Comparison of ENCODE assay signal across 21 cellular contexts in genomic region chr12:120658286-120659150, GRCh38. TPM values are rescaled to one million over a fixed set of nuclear protein-coding genes. Genes with fewer than 3 reads are reported as not detected.
DNase-seq lines count a peak whose midpoint lies in the region; ATAC-seq, FAIRE-seq and TF ChIP-seq lines count a peak whose summit lies in the region.
"Had no signal": no experiment of that assay in that cellular context is flagged by ENCODE, and none has a peak within 500 bp of the region (broad histone marks: within the 10 kb centered on the region; RNA-seq: fewer than 3 reads in every experiment).

No MANE protein-coding gene starts in this region.

- no peak overlapping the region for H3K27ac Mint-ChIP-seq in type B pancreatic cell
- H3K27ac Mint-ChIP-seq: IgD-negative memory B cell had no signal

- H4K8ac ChIP-seq in neuronal stem cell (ENCODE audit: low read depth, low read length), result no peak overlapping the region

- no peaks in the 10 kb centered on the region; the same call in 1 of the 2 replicates for H4K20me1 ChIP-seq in K562 (replicated peaks; ENCODE audit: control insufficient read depth, insufficient read depth, low read length)
- H4K20me1 ChIP-seq: BLaER1 had no signal

- H3K9ac ChIP-seq in K562 (ENCODE audit: insufficient read depth in 1 of 2, low read depth in 2 of 2, low read length in 2 of 2) (no peak overlapping the region; a peak in 1 of 4 replicates), neuronal stem cell (ENCODE audit: low read depth, low read length, poor library complexity) (no peak overlapping the region)
- H3K9ac ChIP-seq: BLaER1, GM23248 had no signal

- peak overlapping the region; percentile 62 for H3K18ac ChIP-seq in neuronal stem cell (ENCODE audit: low read length)

- no peaks in the 10 kb centered on the region for H3K36me3 ChIP-seq in K562 (ENCODE audit: control insufficient read depth, insufficient read depth, low read length)
- no peaks in the 10 kb centered on the region for H3K36me3 ChIP-seq in neuronal stem cell (replicated peaks in 1 of 2; ENCODE audit: control insufficient read depth in 2 of 2, insufficient read depth in 2 of 2, low read length in 2 of 2)
- H3K36me3 ChIP-seq: BLaER1 had no signal

- peak overlapping the region; percentile 60 for H2AK5ac ChIP-seq in neuronal stem cell (ENCODE audit: low read depth, low read length)

- H3K4me1 Mint-ChIP-seq in type B pancreatic cell (ENCODE audit: unreplicated experiment), result no peaks in the 10 kb centered on the region
- H3K4me1 Mint-ChIP-seq: CD4-positive, CD25-positive, alpha-beta regulatory T cell had no signal

- H3K9me3 ChIP-seq in K562 (replicated peaks; ENCODE audit: control insufficient read depth, insufficient read depth, low read depth, low read length), result no peaks in the 10 kb centered on the region
- no peaks in the 10 kb centered on the region for H3K9me3 ChIP-seq in neuronal stem cell (replicated peaks in 1 of 2; ENCODE audit: control insufficient read depth in 2 of 2, insufficient read depth in 1 of 2, low read depth in 1 of 2, low read length in 2 of 2)
- H3K9me3 ChIP-seq: BLaER1 had no signal

- H3K4me2 ChIP-seq in K562 (ENCODE audit: insufficient read depth, low read length) (no peak overlapping the region), neuronal stem cell (ENCODE audit: insufficient read depth, low read length, poor library complexity, severe bottlenecking) (no peak overlapping the region)
- H3K4me2 ChIP-seq: BLaER1 had no signal

- TF ChIP-seq RAD21 in K562 (CRISPR knock-in tag; conservative IDR thresholded peaks at IDR 0.05 in 1 of 2, IDR thresholded peaks at IDR 0.05 in 1 of 2), result no peak

- H3K9me3 Mint-ChIP-seq in type B pancreatic cell, result no peaks in the 10 kb centered on the region
- H3K9me3 Mint-ChIP-seq: CD4-positive, CD25-positive, alpha-beta regulatory T cell; H9; IgD-negative memory B cell had no signal

- TF ChIP-seq CTCF in K562 (IDR thresholded peaks at IDR 0.05 in 2 of 3, conservative IDR thresholded peaks at IDR 0.05 in 1 of 3; ENCODE audit: insufficient read depth in 2 of 3, low read depth in 1 of 3, low read length in 3 of 3) (no peak), type B pancreatic cell (conservative IDR thresholded peaks at IDR 0.05) (no peak)

- H3K4me1 ChIP-seq in K562 (replicated peaks in 1 of 2; ENCODE audit: control insufficient read depth in 2 of 2, insufficient read depth in 2 of 2, low read length in 2 of 2), result peaks cover 0 to 5% of the 10 kb centered on the region in 2 experiments; a peak in 2 of 5 replicates
- H3K4me1 ChIP-seq in neuronal stem cell (ENCODE audit: control insufficient read depth in 2 of 2, insufficient read depth in 1 of 2, low read depth in 1 of 2, low read length in 2 of 2), result peaks cover 0 to 2% of the 10 kb centered on the region in 2 donors

- H3K4me3 ChIP-seq in K562 (no peak overlapping the region), neuronal stem cell (ENCODE audit: low read length in 2 of 2) (peak overlapping the region in 1 of 2 donors; percentile 62)
- H3K4me3 ChIP-seq: BLaER1, GM23248 had no signal

- no TSS peak for BruUV-seq in K562 (replicated peaks; lab: Mats Ljungman, UMichigan)

- peak overlapping the region; percentile 47 for H2BK120ac ChIP-seq in neuronal stem cell (ENCODE audit: low read depth, low read length)

- H2AFZ ChIP-seq in K562 (ENCODE audit: low read depth, low read length), result no peak overlapping the region
- H2AFZ ChIP-seq in neuronal stem cell (ENCODE audit: low read length), result no peak overlapping the region
- H2AFZ ChIP-seq: GM23248 had no signal

- peak overlapping the region; percentile 54 for H2BK5ac ChIP-seq in neuronal stem cell (ENCODE audit: low read length)

- TF ChIP-seq POLR2A in K562 (conservative IDR thresholded peaks at IDR 0.05) (no peak), GM12892 (IDR thresholded peaks at IDR 0.05; ENCODE audit: low read depth, low read length) (no peak)

- no peak overlapping the region for H3K4ac ChIP-seq in neuronal stem cell (ENCODE audit: low read length)

- POLR2A ChIA-PET in K562 (lab: Yijun Ruan, JAX), result interaction anchor here (0.6 to 1.6 kb wide), 4 partner anchors 9 to 457 kb away, joined by 3 to 4 read pairs (median 4); no protein-coding TSS in a partner anchor

- H3K4me3 Mint-ChIP-seq in type B pancreatic cell, result no peak overlapping the region
- H3K4me3 Mint-ChIP-seq: CD4-positive, CD25-positive, alpha-beta regulatory T cell; H9; IgD-negative memory B cell had no signal

- H3K27me3 Mint-ChIP-seq in type B pancreatic cell, result no peaks in the 10 kb centered on the region
- H3K27me3 Mint-ChIP-seq: CD4-positive, CD25-positive, alpha-beta regulatory T cell had no signal

- no peak overlapping the region for H3K23ac ChIP-seq in neuronal stem cell (ENCODE audit: low read depth, low read length, poor library complexity)

- H3K14ac ChIP-seq in neuronal stem cell (ENCODE audit: low read length), result peak overlapping the region; percentile 57

- H3K27me3 ChIP-seq in K562 (ENCODE audit: control insufficient read depth in 2 of 2, insufficient read depth in 2 of 2, low read length in 2 of 2), result peaks cover 50 to 78% of the 10 kb centered on the region in 2 experiments
- H3K27me3 ChIP-seq in neuronal stem cell (ENCODE audit: control insufficient read depth in 3 of 3, insufficient read depth in 3 of 3, low read depth in 1 of 3, low read length in 3 of 3), result no peaks in the 10 kb centered on the region
- H3K27me3 ChIP-seq: BLaER1 had no signal

- no peak overlapping the region for H2BK12ac ChIP-seq in neuronal stem cell (ENCODE audit: low read length)

- in situ Hi-C loops in K562 (cut with MboI), result loop anchor here (25.0 kb wide), 1 partner anchor 321 kb away; the partner anchor contains the start of gene PLA2G1B

- FAIRE-seq in K562 (lab: Jason Lieb, UNC), result no peak
- FAIRE-seq in GM12892 (lab: Jason Lieb, UNC), result no peak
- FAIRE-seq: GM18507 had no signal

- no peaks in the 10 kb centered on the region for H3K36me3 Mint-ChIP-seq in type B pancreatic cell
- H3K36me3 Mint-ChIP-seq: CD4-positive, CD25-positive, alpha-beta regulatory T cell; IgD-negative memory B cell had no signal

- H3K79me2 ChIP-seq in K562 (ENCODE audit: control insufficient read depth, insufficient read depth, low read length), result no peaks in the 10 kb centered on the region

- no peak overlapping the region for H2BK15ac ChIP-seq in neuronal stem cell (ENCODE audit: low read length)

- 2% methylated on average over 22 of the region's 22 CpGs for WGBS in K562 (ENCODE audit: insufficient coverage, low coverage, missing lambda C conversion rate)
- WGBS in neuronal stem cell (ENCODE audit: extremely low coverage in 2 of 2, insufficient read length in 2 of 2, insufficient replicate concordance in 1 of 2), 2 donors, result no CpG with 5 or more reads among the region's 22 CpGs

- H4K91ac ChIP-seq in neuronal stem cell (ENCODE audit: low read depth, low read length, poor library complexity), result no peak overlapping the region

- DNase-seq in DMS53 (lab: John Stamatoyannopoulos, UW) (peak; percentile 35), DMS53 treated with DMSO at 0.1 percent for 48 hours (lab: John Stamatoyannopoulos, UW; ENCODE audit: unreplicated experiment) (no peak), K562 (ENCODE audit: extremely low read depth in 1 of 4, low spot score in 3 of 4) (no peak), neuronal stem cell (ENCODE audit: low spot score) (no peak), GM12892 (ENCODE audit: insufficient read length) (no peak), type B pancreatic cell (ENCODE audit: extremely low spot score, unreplicated experiment) (no peak)
- DNase-seq: AML-193; Calu3; CD4-positive, CD25-positive, alpha-beta regulatory T cell; DMS 273 treated with DMSO at 0.1 percent for 48 hours; DMS79 treated with DMSO at 0.1 percent for 48 hours; EL; GDM1; GM23248; H9 had no signal

- no peaks in the 10 kb centered on the region for H3K9me1 ChIP-seq in K562 (ENCODE audit: control insufficient read depth, insufficient read depth, low read length)

- intact Hi-C loops in K562 (cut with micrococcal nuclease), result no loop called here

- H3K79me1 ChIP-seq in neuronal stem cell (ENCODE audit: low read depth, low read length), result no peaks in the 10 kb centered on the region

- no peak for TF ChIP-seq EP300 in K562 (IDR thresholded peaks at IDR 0.05; ENCODE audit: low read length)

- no peak overlapping the region for H3K27ac ChIP-seq in K562 (ENCODE audit: extremely low read depth, low read depth, low read length)
- H3K27ac ChIP-seq in neuronal stem cell (replicated peaks; ENCODE audit: low read length), result no peak overlapping the region
- H3K27ac ChIP-seq: 22Rv1, BLaER1, GM23248 had no signal

- peak; percentile 48; the same call in 2 of the 3 replicates for ATAC-seq in K562
- ATAC-seq in esophagus mucosa, result peak; percentile 45
- no peak for ATAC-seq in GM21447 (IDR thresholded peaks at IDR 0.05; ENCODE audit: unreplicated experiment)

- CTCF ChIA-PET in K562 (lab: Yijun Ruan, JAX; ENCODE audit: low intra/inter-chr PET ratio), result interaction anchor here (0.6 kb wide), 1 partner anchor 297 kb away, joined by 3 read pairs; no protein-coding TSS in a partner anchor

RNA-seq across cellular contexts. Expression of gene CABP1, which starts 18.1 kb away (rescaled TPM):
- total RNA-seq in K562 (2011; cell fraction: chromatin; rRNA removed; ENCODE audit: low replicate concordance), result 0.16 TPM in 1 of 2 replicates, not detected in the other
- total RNA-seq in K562 (2011; cell fraction: nucleolus; rRNA removed), result 0.67 TPM in 1 of 2 replicates, not detected in the other
- total RNA-seq in K562 (2011; cell fraction: nucleoplasm; rRNA removed), result 0.15 TPM in 1 of 2 replicates, not detected in the other
- total RNA-seq in K562 (2014; rRNA removed) (not detected in 2 replicates), K562 (2014; rRNA removed; fragmentation: Illumina TruSeq; extraction: Trizol) (not detected in 2 replicates), K562 (2015; rRNA removed; fragmentation: Illumina TruSeq; extraction: Trizol) (not detected in 2 replicates), K562 (2021) (not detected in 2 replicates), esophagus mucosa (0.16 TPM), type B pancreatic cell (ENCODE audit: low replicate concordance) (0.26 and 0.56 TPM in 2 replicates)
- polyA plus RNA-seq in K562 (2011; rRNA removed) (not detected in 2 replicates), K562 (2014; fragmentation: Illumina TruSeq; extraction: Trizol) (not detected in 2 replicates), K562 (2014; fragmentation: Nextera tagmentation; extraction: Ambion mirVana) (not detected), K562 (2014; rRNA removed) (not detected in 2 replicates)
- polyA plus RNA-seq in K562 (2011; cell fraction: cytosol; rRNA removed), result 0.04 TPM in 1 of 2 replicates, not detected in the other
- not detected in 2 replicates for polyA plus RNA-seq in K562 (2011; cell fraction: nucleus; rRNA removed)
- polyA plus RNA-seq in K562 (2012), result 0.07 TPM in 1 of 2 replicates, not detected in the other
- polyA minus RNA-seq in K562 (2011; rRNA and poly(A)+ RNA removed), result not detected in 2 replicates
- not detected in 2 replicates for polyA minus RNA-seq in K562 (2011; cell fraction: cytosol; rRNA and poly(A)+ RNA removed)
- not detected in 2 replicates for polyA minus RNA-seq in K562 (2011; cell fraction: nucleus; rRNA and poly(A)+ RNA removed)
- 1.2 TPM for polyA plus RNA-seq in neuronal stem cell (2013, experiment 1 of 2)
- polyA plus RNA-seq in neuronal stem cell (2013, experiment 2 of 2), result 1.2 TPM
- polyA plus RNA-seq in GM12892 (2012; ENCODE audit: missing spikeins), result 3.1 TPM
- total RNA-seq: CD4-positive, CD25-positive, alpha-beta regulatory T cell; GM23248 had no signal
- polyA plus RNA-seq: CD4-positive, CD25-positive, alpha-beta regulatory T cell; GM23248; IgD-negative memory B cell had no signal

RNA-seq across cellular contexts. Expression of gene MLEC, which starts 28.4 kb away (rescaled TPM):
- total RNA-seq in K562 (2011; cell fraction: chromatin; rRNA removed; ENCODE audit: low replicate concordance), result 88.8 and 90.6 TPM in 2 replicates
- total RNA-seq in K562 (2011; cell fraction: nucleolus; rRNA removed), result 52.4 and 69.7 TPM in 2 replicates
- 97.0 and 104 TPM in 2 replicates for total RNA-seq in K562 (2011; cell fraction: nucleoplasm; rRNA removed)
- total RNA-seq in K562 (2014; rRNA removed) (57.8 and 63.6 TPM in 2 replicates), K562 (2014; rRNA removed; fragmentation: Illumina TruSeq; extraction: Trizol) (90.7 and 93.1 TPM in 2 replicates), K562 (2015; rRNA removed; fragmentation: Illumina TruSeq; extraction: Trizol) (102 and 108 TPM in 2 replicates), K562 (2021) (92.9 and 104 TPM in 2 replicates), esophagus mucosa (40.1 TPM), type B pancreatic cell (ENCODE audit: low replicate concordance) (168 and 172 TPM in 2 replicates)
- polyA plus RNA-seq in K562 (2011; rRNA removed) (40.2 and 51.9 TPM in 2 replicates), K562 (2014; fragmentation: Illumina TruSeq; extraction: Trizol) (73.7 and 94.6 TPM in 2 replicates), K562 (2014; fragmentation: Nextera tagmentation; extraction: Ambion mirVana) (10 to 100 TPM; 18.5 to 20.5 TPM), K562 (2014; rRNA removed) (40.9 and 45.3 TPM in 2 replicates)
- polyA plus RNA-seq in K562 (2011; cell fraction: cytosol; rRNA removed), result 11.9 and 30.2 TPM in 2 replicates
- polyA plus RNA-seq in K562 (2011; cell fraction: nucleus; rRNA removed), result 22.8 and 31.1 TPM in 2 replicates
- 51.4 and 67.7 TPM in 2 replicates for polyA plus RNA-seq in K562 (2012)
- polyA minus RNA-seq in K562 (2011; rRNA and poly(A)+ RNA removed), result 68.4 and 73.2 TPM in 2 replicates
- polyA minus RNA-seq in K562 (2011; cell fraction: cytosol; rRNA and poly(A)+ RNA removed), result 40.9 and 51.9 TPM in 2 replicates
- polyA minus RNA-seq in K562 (2011; cell fraction: nucleus; rRNA and poly(A)+ RNA removed), result 6.3 and 17.9 TPM in 2 replicates
- polyA plus RNA-seq in neuronal stem cell (2013, experiment 1 of 2), result 57.0 TPM
- polyA plus RNA-seq in neuronal stem cell (2013, experiment 2 of 2), result 60.7 TPM
- 48.5 TPM for polyA plus RNA-seq in GM12892 (2012; ENCODE audit: missing spikeins)

RNA-seq across cellular contexts. Expression of gene UNC119B, which starts 51.7 kb away (rescaled TPM):
- total RNA-seq in K562 (2011; cell fraction: chromatin; rRNA removed; ENCODE audit: low replicate concordance), result 18.7 and 28.7 TPM in 2 replicates
- total RNA-seq in K562 (2011; cell fraction: nucleolus; rRNA removed), result 23.0 and 27.2 TPM in 2 replicates
- total RNA-seq in K562 (2011; cell fraction: nucleoplasm; rRNA removed), result 21.1 and 23.8 TPM in 2 replicates
- total RNA-seq in K562 (2014; rRNA removed), result 14.6 and 15.1 TPM in 2 replicates
- total RNA-seq in K562 (2014; rRNA removed; fragmentation: Illumina TruSeq; extraction: Trizol), result 11.9 and 13.8 TPM in 2 replicates
- total RNA-seq in K562 (2015; rRNA removed; fragmentation: Illumina TruSeq; extraction: Trizol), result 9.2 and 9.3 TPM in 2 replicates
- total RNA-seq in K562 (2021), result 22.2 and 25.0 TPM in 2 replicates
- polyA plus RNA-seq in K562 (2011; rRNA removed), result 26.5 and 34.5 TPM in 2 replicates
- 23.8 and 27.8 TPM in 2 replicates for polyA plus RNA-seq in K562 (2011; cell fraction: cytosol; rRNA removed)
- polyA plus RNA-seq in K562 (2011; cell fraction: nucleus; rRNA removed), result 28.8 and 32.2 TPM in 2 replicates
- polyA plus RNA-seq in K562 (2012), result 17.9 and 20.1 TPM in 2 replicates
- polyA plus RNA-seq in K562 (2014; fragmentation: Illumina TruSeq; extraction: Trizol), result 16.5 and 19.5 TPM in 2 replicates
- 1 to 10 TPM; 4.0 to 6.5 TPM for polyA plus RNA-seq in K562 (2014; fragmentation: Nextera tagmentation; extraction: Ambion mirVana)
- 20.2 and 21.6 TPM in 2 replicates for polyA plus RNA-seq in K562 (2014; rRNA removed)
- 28.0 and 45.8 TPM in 2 replicates for polyA minus RNA-seq in K562 (2011; rRNA and poly(A)+ RNA removed)
- polyA minus RNA-seq in K562 (2011; cell fraction: cytosol; rRNA and poly(A)+ RNA removed), result 13.2 and 21.8 TPM in 2 replicates
- 17.6 and 18.5 TPM in 2 replicates for polyA minus RNA-seq in K562 (2011; cell fraction: nucleus; rRNA and poly(A)+ RNA removed)
- total RNA-seq in esophagus mucosa, result 14.7 TPM
- polyA plus RNA-seq in neuronal stem cell (2013, experiment 1 of 2), result 41.3 TPM
- polyA plus RNA-seq in neuronal stem cell (2013, experiment 2 of 2), result 43.0 TPM
- polyA plus RNA-seq in GM12892 (2012; ENCODE audit: missing spikeins), result 15.2 TPM
- total RNA-seq in type B pancreatic cell (ENCODE audit: low replicate concordance), result 39.2 and 57.2 TPM in 2 replicates
